Comparison of ENCODE assay signal across 10 cellular contexts in the genomic region with DNA sequence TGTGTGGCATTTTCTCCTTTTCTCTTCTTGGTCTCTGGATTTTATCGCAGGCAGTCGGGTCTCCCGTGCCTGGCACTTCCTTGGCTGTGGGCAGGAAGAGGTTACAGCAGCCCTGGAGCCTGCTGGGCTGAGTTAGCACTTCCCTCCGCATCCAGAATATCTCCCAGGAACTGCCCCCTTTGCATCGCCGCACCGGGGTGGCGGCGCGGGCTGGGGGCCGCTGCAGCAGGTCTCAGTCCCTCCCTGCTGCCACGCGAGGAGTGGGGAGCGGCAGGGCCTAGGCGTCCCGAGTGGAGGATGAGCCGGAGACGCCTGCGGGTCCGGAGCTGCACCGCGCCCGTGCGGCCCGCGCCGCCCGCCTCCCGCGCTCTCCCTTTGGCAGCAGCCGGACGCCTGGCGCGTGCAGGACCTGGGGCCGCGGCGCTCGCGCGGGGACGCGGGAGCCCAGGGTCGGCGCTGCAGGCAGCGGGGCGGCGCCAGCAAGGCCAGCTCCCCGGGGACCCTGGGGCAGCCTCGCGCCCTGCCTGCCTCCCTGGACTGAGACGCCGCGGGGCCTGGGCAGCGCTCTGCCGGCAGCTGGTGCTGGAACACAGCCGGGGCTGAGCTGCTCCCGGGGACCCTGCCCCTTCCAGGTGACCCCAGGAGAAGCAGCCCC.
DNase-seq lines count a peak whose midpoint lies in the region; ATAC-seq lines count a peak whose summit lies in the region.
"Had no signal": no experiment of that assay in that cellular context is flagged by ENCODE, and none has a peak within 500 bp of the region (broad histone marks: within the 10 kb centered on the region; RNA-seq: fewer than 3 reads in every experiment).

No MANE protein-coding gene starts in this region.

- peaks cover 45% of the 10 kb centered on the region for H3K27me3 Mint-ChIP-seq in activated naive CD8-positive, alpha-beta T cell
- peaks cover 21% of the 10 kb centered on the region for H3K27me3 Mint-ChIP-seq in activated naive CD8-positive, alpha-beta T cell treated with anti-CD3 and anti-CD28 coated beads, Interleukin-2, amount 50 U/mL, for 24 hours

- no peaks in the 10 kb centered on the region for H3K36me3 Mint-ChIP-seq in activated naive CD8-positive, alpha-beta T cell
- H3K36me3 Mint-ChIP-seq in activated naive CD8-positive, alpha-beta T cell treated with anti-CD3 and anti-CD28 coated beads, Interleukin-2, amount 50 U/mL, for 24 hours (ENCODE audit: low read depth), result no peaks in the 10 kb centered on the region

- H3K36me3 ChIP-seq in mesodermal cell (ENCODE audit: control insufficient read depth, insufficient read depth, low read length), result no peaks in the 10 kb centered on the region
- H3K36me3 ChIP-seq in urinary bladder (ENCODE audit: insufficient read depth), result no peaks in the 10 kb centered on the region

- H3K27ac ChIP-seq in mesodermal cell (ENCODE audit: low read depth, low read length, severe bottlenecking) (no peak overlapping the region), urinary bladder (ENCODE audit: low read depth) (no peak overlapping the region)

- H3K4me1 ChIP-seq in mesodermal cell (ENCODE audit: control insufficient read depth, insufficient read depth, low read length, poor library complexity, severe bottlenecking) (no peaks in the 10 kb centered on the region), urinary bladder (ENCODE audit: insufficient read depth) (no peaks in the 10 kb centered on the region)

- 1% methylated on average over 26 to 43 of the region's 57 CpGs for WGBS in mesodermal cell (ENCODE audit: insufficient coverage in 2 of 2), 2 experiments
- under 1% methylated on average over 57 of the region's 57 CpGs for WGBS in urinary bladder

- H3K4me3 ChIP-seq in mesodermal cell (ENCODE audit: extremely low read depth, insufficient read depth, low read length, poor library complexity, severe bottlenecking) (peak overlapping the region; percentile 31), urinary bladder (ENCODE audit: low read depth, low read length) (peak overlapping the region; percentile 52)

- no peak for DNase-seq in activated naive CD8-positive, alpha-beta T cell treated with anti-CD3 and anti-CD28 coated beads, Interleukin-2, amount 50 U/mL, for 24 hours
- DNase-seq in ecto neural progenitor cell (ENCODE audit: low spot score) (peak; percentile 61), HCEC 1CT (no peak)
- DNase-seq: activated CD4-positive, alpha-beta T cell treated with anti-CD3 and anti-CD28 coated beads, Interleukin-2, amount 50 U/mL, for 48 hours; CD4-positive, CD25-positive, alpha-beta regulatory T cell had no signal

- H3K27ac Mint-ChIP-seq in activated naive CD8-positive, alpha-beta T cell, result no peak overlapping the region
- H3K27ac Mint-ChIP-seq in activated naive CD8-positive, alpha-beta T cell treated with anti-CD3 and anti-CD28 coated beads, Interleukin-2, amount 50 U/mL, for 24 hours, result no peak overlapping the region
- H3K27ac Mint-ChIP-seq: CD4-positive, CD25-positive, alpha-beta regulatory T cell had no signal

- peak overlapping the region; percentile 22 for H3K4me3 Mint-ChIP-seq in activated naive CD8-positive, alpha-beta T cell
- no peak overlapping the region for H3K4me3 Mint-ChIP-seq in activated naive CD8-positive, alpha-beta T cell treated with anti-CD3 and anti-CD28 coated beads, Interleukin-2, amount 50 U/mL, for 24 hours

- ATAC-seq in activated naive CD8-positive, alpha-beta T cell treated with anti-CD3 and anti-CD28 coated beads, Interleukin-2, amount 50 U/mL, for 24 hours, result no peak
- ATAC-seq in HG03354 (IDR thresholded peaks at IDR 0.05; ENCODE audit: poor library complexity, severe bottlenecking, unreplicated experiment) (no peak), GM21390 (IDR thresholded peaks at IDR 0.05; ENCODE audit: unreplicated experiment) (no peak)

- H3K4me1 Mint-ChIP-seq in activated naive CD8-positive, alpha-beta T cell (ENCODE audit: low read depth), result peaks cover 8% of the 10 kb centered on the region
- H3K4me1 Mint-ChIP-seq in activated naive CD8-positive, alpha-beta T cell treated with anti-CD3 and anti-CD28 coated beads, Interleukin-2, amount 50 U/mL, for 24 hours, result no peaks in the 10 kb centered on the region

- peaks cover 5% of the 10 kb centered on the region for H3K9me3 Mint-ChIP-seq in activated naive CD8-positive, alpha-beta T cell (ENCODE audit: low read depth)
- H3K9me3 Mint-ChIP-seq in activated naive CD8-positive, alpha-beta T cell treated with anti-CD3 and anti-CD28 coated beads, Interleukin-2, amount 50 U/mL, for 24 hours, result peaks cover 4% of the 10 kb centered on the region

- no peaks in the 10 kb centered on the region for H3K9me3 ChIP-seq in mesodermal cell (ENCODE audit: control insufficient read depth, low read length)
